ENCODE assay signal across 1 cellular context in the genomic region with DNA sequence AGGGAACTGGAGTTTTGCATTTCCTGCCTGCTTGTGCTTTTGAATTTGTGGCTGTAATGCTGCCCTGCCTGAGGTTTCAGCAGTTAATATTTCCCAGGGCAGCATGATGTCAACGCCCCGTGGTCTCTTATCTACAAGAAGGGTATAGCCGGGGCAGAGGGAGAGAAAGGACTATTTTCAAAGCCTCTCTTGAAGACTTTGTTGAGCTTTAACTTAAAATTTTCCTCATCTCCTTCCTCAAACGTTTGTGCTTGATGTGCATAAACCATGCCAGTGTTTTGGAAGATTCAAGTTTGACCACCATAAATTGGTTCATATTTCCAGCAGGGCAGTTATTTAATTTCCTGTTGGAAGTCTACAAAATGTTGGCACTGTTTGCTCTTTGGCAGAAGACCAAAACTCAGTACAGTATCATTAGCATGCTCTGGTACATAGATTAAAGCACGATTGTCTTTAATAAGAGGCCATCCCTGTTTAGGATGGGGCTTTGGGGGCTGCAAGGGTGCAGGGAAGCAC.
A peak's percentile ranks its signal among the peaks of the same experiment; 100 is the strongest.
TF ChIP-seq lines count a peak whose summit lies in the region.

No MANE protein-coding gene starts in this region.

TF ChIP-seq in HEK293, 187 proteins besides CTCF, POLR2A, EP300 and RAD21 (continued from another document and continues in another):
- TF ChIP-seq SCRT2 (tag by site-specific recombination; IDR thresholded peaks at IDR 0.05) (0 out of 2 replicates have a peak, but pooled peaks have one; percentile 13), ZNF426 (tag by site-specific recombination; IDR thresholded peaks at IDR 0.05) (no peak), ZNF112 (tag by site-specific recombination; IDR thresholded peaks at IDR 0.05) (no peak), WT1 (tag by site-specific recombination; IDR thresholded peaks at IDR 0.05) (no peak), ZSCAN30 (tag by site-specific recombination; IDR thresholded peaks at IDR 0.05) (no peak), ZNF544 (tag by site-specific recombination; IDR thresholded peaks at IDR 0.05) (no peak), ZNF202 (tag by site-specific recombination; IDR thresholded peaks at IDR 0.05; ENCODE audit: borderline replicate concordance) (no peak), ZBTB20 (tag by site-specific recombination; IDR thresholded peaks at IDR 0.05) (peak; percentile 15; the same call in 1 of the 2 replicates), ZNF16 (tag by site-specific recombination; IDR thresholded peaks at IDR 0.05; ENCODE audit: low read depth) (no peak), ZNF311 (tag by site-specific recombination; IDR thresholded peaks at IDR 0.05; ENCODE audit: borderline replicate concordance) (no peak), ZNF2 (tag by site-specific recombination; IDR thresholded peaks at IDR 0.05) (no peak; the same call in 1 of the 2 replicates), HOXA7 (CRISPR knock-in tag; IDR thresholded peaks at IDR 0.05; ENCODE audit: borderline replicate concordance) (no peak), FEZF1 (tag by site-specific recombination; IDR thresholded peaks at IDR 0.05) (peak; percentile 68), ZNF76 (tag by site-specific recombination; IDR thresholded peaks at IDR 0.05; ENCODE audit: borderline replicate concordance, low read depth) (no peak), ZNF133 (tag by site-specific recombination; IDR thresholded peaks at IDR 0.05) (no peak), ZNF10 (tag by site-specific recombination; IDR thresholded peaks at IDR 0.05) (no peak), ZNF221 (tag by site-specific recombination; IDR thresholded peaks at IDR 0.05; ENCODE audit: borderline replicate concordance) (no peak), KLF8 (tag by site-specific recombination; IDR thresholded peaks at IDR 0.05) (no peak), ZNF248 (tag by site-specific recombination; IDR thresholded peaks at IDR 0.05) (no peak), SP7 (tag by site-specific recombination; IDR thresholded peaks at IDR 0.05) (peak; percentile 81), YY2 (tag by site-specific recombination; IDR thresholded peaks at IDR 0.05) (no peak), ZEB2 (tag by site-specific recombination; IDR thresholded peaks at IDR 0.05) (no peak), BCL11A (tag by site-specific recombination; IDR thresholded peaks at IDR 0.05; ENCODE audit: low read depth) (no peak), YY1 (tag by site-specific recombination; IDR thresholded peaks at IDR 0.05) (no peak), ZNF664 (tag by site-specific recombination; IDR thresholded peaks at IDR 0.05) (peak; percentile 36; the same call in 1 of the 2 replicates), ZNF596 (tag by site-specific recombination; IDR thresholded peaks at IDR 0.05) (no peak), SP2 (tag by site-specific recombination; IDR thresholded peaks at IDR 0.05) (no peak), GLI4 (tag by site-specific recombination; IDR thresholded peaks at IDR 0.05) (no peak), GFI1B (tag by site-specific recombination; IDR thresholded peaks at IDR 0.05) (no peak), ZBTB1 (tag by site-specific recombination; IDR thresholded peaks at IDR 0.05) (no peak), ZNF274 (IDR thresholded peaks at IDR 0.05; ENCODE audit: low read length) (no peak), ZNF274 (tag by site-specific recombination; IDR thresholded peaks at IDR 0.05; ENCODE audit: borderline replicate concordance) (no peak)
- TF ChIP-seq, protein P1, sequence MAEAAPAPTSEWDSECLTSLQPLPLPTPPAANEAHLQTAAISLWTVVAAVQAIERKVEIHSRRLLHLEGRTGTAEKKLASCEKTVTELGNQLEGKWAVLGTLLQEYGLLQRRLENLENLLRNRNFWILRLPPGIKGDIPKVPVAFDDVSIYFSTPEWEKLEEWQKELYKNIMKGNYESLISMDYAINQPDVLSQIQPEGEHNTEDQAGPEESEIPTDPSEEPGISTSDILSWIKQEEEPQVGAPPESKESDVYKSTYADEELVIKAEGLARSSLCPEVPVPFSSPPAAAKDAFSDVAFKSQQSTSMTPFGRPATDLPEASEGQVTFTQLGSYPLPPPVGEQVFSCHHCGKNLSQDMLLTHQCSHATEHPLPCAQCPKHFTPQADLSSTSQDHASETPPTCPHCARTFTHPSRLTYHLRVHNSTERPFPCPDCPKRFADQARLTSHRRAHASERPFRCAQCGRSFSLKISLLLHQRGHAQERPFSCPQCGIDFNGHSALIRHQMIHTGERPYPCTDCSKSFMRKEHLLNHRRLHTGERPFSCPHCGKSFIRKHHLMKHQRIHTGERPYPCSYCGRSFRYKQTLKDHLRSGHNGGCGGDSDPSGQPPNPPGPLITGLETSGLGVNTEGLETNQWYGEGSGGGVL (tag by site-specific recombination; IDR thresholded peaks at IDR 0.05), result no peak
- TF ChIP-seq, protein P2, sequence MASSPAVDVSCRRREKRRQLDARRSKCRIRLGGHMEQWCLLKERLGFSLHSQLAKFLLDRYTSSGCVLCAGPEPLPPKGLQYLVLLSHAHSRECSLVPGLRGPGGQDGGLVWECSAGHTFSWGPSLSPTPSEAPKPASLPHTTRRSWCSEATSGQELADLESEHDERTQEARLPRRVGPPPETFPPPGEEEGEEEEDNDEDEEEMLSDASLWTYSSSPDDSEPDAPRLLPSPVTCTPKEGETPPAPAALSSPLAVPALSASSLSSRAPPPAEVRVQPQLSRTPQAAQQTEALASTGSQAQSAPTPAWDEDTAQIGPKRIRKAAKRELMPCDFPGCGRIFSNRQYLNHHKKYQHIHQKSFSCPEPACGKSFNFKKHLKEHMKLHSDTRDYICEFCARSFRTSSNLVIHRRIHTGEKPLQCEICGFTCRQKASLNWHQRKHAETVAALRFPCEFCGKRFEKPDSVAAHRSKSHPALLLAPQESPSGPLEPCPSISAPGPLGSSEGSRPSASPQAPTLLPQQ (tag by site-specific recombination; IDR thresholded peaks at IDR 0.05), result peak; percentile 16; the same call in 1 of the 2 replicates
- TF ChIP-seq, protein P3, sequence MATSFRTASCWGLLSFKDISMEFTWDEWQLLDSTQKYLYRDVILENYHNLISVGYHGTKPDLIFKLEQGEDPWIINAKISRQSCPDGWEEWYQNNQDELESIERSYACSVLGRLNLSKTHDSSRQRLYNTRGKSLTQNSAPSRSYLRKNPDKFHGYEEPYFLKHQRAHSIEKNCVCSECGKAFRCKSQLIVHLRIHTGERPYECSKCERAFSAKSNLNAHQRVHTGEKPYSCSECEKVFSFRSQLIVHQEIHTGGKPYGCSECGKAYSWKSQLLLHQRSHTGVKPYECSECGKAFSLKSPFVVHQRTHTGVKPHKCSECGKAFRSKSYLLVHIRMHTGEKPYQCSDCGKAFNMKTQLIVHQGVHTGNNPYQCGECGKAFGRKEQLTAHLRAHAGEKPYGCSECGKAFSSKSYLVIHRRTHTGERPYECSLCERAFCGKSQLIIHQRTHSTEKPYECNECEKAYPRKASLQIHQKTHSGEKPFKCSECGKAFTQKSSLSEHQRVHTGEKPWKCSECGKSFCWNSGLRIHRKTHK (tag by site-specific recombination; IDR thresholded peaks at IDR 0.05), result no peak
- TF ChIP-seq, protein P4, sequence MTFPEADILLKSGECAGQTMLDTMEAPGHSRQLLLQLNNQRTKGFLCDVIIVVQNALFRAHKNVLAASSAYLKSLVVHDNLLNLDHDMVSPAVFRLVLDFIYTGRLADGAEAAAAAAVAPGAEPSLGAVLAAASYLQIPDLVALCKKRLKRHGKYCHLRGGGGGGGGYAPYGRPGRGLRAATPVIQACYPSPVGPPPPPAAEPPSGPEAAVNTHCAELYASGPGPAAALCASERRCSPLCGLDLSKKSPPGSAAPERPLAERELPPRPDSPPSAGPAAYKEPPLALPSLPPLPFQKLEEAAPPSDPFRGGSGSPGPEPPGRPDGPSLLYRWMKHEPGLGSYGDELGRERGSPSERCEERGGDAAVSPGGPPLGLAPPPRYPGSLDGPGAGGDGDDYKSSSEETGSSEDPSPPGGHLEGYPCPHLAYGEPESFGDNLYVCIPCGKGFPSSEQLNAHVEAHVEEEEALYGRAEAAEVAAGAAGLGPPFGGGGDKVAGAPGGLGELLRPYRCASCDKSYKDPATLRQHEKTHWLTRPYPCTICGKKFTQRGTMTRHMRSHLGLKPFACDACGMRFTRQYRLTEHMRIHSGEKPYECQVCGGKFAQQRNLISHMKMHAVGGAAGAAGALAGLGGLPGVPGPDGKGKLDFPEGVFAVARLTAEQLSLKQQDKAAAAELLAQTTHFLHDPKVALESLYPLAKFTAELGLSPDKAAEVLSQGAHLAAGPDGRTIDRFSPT (tag by site-specific recombination; IDR thresholded peaks at IDR 0.05), result no peak
- TF ChIP-seq, protein P5, sequence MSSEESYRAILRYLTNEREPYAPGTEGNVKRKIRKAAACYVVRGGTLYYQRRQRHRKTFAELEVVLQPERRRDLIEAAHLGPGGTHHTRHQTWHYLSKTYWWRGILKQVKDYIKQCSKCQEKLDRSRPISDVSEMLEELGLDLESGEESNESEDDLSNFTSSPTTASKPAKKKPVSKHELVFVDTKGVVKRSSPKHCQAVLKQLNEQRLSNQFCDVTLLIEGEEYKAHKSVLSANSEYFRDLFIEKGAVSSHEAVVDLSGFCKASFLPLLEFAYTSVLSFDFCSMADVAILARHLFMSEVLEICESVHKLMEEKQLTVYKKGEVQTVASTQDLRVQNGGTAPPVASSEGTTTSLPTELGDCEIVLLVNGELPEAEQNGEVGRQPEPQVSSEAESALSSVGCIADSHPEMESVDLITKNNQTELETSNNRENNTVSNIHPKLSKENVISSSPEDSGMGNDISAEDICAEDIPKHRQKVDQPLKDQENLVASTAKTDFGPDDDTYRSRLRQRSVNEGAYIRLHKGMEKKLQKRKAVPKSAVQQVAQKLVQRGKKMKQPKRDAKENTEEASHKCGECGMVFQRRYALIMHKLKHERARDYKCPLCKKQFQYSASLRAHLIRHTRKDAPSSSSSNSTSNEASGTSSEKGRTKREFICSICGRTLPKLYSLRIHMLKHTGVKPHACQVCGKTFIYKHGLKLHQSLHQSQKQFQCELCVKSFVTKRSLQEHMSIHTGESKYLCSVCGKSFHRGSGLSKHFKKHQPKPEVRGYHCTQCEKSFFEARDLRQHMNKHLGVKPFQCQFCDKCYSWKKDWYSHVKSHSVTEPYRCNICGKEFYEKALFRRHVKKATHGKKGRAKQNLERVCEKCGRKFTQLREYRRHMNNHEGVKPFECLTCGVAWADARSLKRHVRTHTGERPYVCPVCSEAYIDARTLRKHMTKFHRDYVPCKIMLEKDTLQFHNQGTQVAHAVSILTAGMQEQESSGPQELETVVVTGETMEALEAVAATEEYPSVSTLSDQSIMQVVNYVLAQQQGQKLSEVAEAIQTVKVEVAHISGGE (tag by site-specific recombination; conservative IDR thresholded peaks at IDR 0.05; ENCODE audit: low read depth), result no peak
- TF ChIP-seq, protein P6, sequence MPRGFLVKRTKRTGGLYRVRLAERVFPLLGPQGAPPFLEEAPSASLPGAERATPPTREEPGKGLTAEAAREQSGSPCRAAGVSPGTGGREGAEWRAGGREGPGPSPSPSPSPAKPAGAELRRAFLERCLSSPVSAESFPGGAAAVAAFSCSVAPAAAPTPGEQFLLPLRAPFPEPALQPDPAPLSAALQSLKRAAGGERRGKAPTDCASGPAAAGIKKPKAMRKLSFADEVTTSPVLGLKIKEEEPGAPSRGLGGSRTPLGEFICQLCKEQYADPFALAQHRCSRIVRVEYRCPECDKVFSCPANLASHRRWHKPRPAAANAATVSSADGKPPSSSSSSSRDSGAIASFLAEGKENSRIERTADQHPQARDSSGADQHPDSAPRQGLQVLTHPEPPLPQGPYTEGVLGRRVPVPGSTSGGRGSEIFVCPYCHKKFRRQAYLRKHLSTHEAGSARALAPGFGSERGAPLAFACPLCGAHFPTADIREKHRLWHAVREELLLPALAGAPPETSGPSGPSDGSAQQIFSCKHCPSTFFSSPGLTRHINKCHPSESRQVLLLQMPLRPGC (tag by site-specific recombination; IDR thresholded peaks at IDR 0.05), result no peak
- TF ChIP-seq, protein P7, sequence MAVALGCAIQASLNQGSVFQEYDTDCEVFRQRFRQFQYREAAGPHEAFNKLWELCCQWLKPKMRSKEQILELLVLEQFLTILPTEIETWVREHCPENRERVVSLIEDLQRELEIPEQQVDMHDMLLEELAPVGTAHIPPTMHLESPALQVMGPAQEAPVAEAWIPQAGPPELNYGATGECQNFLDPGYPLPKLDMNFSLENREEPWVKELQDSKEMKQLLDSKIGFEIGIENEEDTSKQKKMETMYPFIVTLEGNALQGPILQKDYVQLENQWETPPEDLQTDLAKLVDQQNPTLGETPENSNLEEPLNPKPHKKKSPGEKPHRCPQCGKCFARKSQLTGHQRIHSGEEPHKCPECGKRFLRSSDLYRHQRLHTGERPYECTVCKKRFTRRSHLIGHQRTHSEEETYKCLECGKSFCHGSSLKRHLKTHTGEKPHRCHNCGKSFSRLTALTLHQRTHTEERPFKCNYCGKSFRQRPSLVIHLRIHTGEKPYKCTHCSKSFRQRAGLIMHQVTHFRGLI (tag by site-specific recombination; IDR thresholded peaks at IDR 0.05), result no peak
- TF ChIP-seq, protein P8, sequence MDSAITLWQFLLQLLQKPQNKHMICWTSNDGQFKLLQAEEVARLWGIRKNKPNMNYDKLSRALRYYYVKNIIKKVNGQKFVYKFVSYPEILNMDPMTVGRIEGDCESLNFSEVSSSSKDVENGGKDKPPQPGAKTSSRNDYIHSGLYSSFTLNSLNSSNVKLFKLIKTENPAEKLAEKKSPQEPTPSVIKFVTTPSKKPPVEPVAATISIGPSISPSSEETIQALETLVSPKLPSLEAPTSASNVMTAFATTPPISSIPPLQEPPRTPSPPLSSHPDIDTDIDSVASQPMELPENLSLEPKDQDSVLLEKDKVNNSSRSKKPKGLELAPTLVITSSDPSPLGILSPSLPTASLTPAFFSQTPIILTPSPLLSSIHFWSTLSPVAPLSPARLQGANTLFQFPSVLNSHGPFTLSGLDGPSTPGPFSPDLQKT (IDR thresholded peaks at IDR 0.05; ENCODE audit: borderline replicate concordance, low read depth, low read length), result no peak
- TF ChIP-seq, protein P9, sequence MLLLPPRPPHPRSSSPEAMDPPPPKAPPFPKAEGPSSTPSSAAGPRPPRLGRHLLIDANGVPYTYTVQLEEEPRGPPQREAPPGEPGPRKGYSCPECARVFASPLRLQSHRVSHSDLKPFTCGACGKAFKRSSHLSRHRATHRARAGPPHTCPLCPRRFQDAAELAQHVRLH (tag by site-specific recombination; IDR thresholded peaks at IDR 0.05), result no peak
- TF ChIP-seq, protein P10, sequence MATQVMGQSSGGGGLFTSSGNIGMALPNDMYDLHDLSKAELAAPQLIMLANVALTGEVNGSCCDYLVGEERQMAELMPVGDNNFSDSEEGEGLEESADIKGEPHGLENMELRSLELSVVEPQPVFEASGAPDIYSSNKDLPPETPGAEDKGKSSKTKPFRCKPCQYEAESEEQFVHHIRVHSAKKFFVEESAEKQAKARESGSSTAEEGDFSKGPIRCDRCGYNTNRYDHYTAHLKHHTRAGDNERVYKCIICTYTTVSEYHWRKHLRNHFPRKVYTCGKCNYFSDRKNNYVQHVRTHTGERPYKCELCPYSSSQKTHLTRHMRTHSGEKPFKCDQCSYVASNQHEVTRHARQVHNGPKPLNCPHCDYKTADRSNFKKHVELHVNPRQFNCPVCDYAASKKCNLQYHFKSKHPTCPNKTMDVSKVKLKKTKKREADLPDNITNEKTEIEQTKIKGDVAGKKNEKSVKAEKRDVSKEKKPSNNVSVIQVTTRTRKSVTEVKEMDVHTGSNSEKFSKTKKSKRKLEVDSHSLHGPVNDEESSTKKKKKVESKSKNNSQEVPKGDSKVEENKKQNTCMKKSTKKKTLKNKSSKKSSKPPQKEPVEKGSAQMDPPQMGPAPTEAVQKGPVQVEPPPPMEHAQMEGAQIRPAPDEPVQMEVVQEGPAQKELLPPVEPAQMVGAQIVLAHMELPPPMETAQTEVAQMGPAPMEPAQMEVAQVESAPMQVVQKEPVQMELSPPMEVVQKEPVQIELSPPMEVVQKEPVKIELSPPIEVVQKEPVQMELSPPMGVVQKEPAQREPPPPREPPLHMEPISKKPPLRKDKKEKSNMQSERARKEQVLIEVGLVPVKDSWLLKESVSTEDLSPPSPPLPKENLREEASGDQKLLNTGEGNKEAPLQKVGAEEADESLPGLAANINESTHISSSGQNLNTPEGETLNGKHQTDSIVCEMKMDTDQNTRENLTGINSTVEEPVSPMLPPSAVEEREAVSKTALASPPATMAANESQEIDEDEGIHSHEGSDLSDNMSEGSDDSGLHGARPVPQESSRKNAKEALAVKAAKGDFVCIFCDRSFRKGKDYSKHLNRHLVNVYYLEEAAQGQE (tag by site-specific recombination; IDR thresholded peaks at IDR 0.05), result no peak
